Comparison of ENCODE assay signal across 1 cellular context in the genomic region with DNA sequence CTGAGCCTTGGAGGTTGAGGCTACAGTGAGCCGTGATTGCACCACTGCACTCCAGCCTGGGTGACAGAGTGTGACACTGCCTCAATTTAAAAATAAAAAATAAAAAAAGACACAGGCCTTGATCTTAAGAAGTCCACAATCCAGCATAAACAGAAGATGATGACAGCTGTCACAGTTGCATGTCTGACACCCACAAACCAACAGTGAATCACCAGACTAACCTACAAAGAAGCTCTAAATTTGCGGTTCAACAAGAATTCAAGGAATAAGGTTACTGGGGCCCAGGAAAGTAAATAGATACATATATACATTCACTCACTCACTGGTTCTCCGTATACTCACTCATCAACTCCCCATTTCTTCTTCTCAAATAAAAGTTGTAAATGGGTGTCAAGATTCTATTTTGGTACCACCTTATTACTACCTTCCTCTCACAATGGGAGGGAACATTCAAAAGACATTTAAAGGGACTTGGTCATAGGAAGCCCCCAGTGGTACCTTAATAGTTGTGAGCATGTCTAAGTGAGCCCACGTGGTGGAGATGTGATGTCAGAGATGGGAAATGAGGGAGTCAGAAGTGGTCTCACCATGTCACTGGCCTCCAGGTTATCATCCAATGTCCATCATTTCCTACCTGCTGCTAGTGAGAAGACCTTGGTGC.
TF ChIP-seq lines count a peak whose summit lies in the region.

No MANE protein-coding gene starts in this region.

TF ChIP-seq in GM23338, 12 proteins besides CTCF, POLR2A, EP300 and RAD21 (continued from another document):
- TF ChIP-seq, protein P1, sequence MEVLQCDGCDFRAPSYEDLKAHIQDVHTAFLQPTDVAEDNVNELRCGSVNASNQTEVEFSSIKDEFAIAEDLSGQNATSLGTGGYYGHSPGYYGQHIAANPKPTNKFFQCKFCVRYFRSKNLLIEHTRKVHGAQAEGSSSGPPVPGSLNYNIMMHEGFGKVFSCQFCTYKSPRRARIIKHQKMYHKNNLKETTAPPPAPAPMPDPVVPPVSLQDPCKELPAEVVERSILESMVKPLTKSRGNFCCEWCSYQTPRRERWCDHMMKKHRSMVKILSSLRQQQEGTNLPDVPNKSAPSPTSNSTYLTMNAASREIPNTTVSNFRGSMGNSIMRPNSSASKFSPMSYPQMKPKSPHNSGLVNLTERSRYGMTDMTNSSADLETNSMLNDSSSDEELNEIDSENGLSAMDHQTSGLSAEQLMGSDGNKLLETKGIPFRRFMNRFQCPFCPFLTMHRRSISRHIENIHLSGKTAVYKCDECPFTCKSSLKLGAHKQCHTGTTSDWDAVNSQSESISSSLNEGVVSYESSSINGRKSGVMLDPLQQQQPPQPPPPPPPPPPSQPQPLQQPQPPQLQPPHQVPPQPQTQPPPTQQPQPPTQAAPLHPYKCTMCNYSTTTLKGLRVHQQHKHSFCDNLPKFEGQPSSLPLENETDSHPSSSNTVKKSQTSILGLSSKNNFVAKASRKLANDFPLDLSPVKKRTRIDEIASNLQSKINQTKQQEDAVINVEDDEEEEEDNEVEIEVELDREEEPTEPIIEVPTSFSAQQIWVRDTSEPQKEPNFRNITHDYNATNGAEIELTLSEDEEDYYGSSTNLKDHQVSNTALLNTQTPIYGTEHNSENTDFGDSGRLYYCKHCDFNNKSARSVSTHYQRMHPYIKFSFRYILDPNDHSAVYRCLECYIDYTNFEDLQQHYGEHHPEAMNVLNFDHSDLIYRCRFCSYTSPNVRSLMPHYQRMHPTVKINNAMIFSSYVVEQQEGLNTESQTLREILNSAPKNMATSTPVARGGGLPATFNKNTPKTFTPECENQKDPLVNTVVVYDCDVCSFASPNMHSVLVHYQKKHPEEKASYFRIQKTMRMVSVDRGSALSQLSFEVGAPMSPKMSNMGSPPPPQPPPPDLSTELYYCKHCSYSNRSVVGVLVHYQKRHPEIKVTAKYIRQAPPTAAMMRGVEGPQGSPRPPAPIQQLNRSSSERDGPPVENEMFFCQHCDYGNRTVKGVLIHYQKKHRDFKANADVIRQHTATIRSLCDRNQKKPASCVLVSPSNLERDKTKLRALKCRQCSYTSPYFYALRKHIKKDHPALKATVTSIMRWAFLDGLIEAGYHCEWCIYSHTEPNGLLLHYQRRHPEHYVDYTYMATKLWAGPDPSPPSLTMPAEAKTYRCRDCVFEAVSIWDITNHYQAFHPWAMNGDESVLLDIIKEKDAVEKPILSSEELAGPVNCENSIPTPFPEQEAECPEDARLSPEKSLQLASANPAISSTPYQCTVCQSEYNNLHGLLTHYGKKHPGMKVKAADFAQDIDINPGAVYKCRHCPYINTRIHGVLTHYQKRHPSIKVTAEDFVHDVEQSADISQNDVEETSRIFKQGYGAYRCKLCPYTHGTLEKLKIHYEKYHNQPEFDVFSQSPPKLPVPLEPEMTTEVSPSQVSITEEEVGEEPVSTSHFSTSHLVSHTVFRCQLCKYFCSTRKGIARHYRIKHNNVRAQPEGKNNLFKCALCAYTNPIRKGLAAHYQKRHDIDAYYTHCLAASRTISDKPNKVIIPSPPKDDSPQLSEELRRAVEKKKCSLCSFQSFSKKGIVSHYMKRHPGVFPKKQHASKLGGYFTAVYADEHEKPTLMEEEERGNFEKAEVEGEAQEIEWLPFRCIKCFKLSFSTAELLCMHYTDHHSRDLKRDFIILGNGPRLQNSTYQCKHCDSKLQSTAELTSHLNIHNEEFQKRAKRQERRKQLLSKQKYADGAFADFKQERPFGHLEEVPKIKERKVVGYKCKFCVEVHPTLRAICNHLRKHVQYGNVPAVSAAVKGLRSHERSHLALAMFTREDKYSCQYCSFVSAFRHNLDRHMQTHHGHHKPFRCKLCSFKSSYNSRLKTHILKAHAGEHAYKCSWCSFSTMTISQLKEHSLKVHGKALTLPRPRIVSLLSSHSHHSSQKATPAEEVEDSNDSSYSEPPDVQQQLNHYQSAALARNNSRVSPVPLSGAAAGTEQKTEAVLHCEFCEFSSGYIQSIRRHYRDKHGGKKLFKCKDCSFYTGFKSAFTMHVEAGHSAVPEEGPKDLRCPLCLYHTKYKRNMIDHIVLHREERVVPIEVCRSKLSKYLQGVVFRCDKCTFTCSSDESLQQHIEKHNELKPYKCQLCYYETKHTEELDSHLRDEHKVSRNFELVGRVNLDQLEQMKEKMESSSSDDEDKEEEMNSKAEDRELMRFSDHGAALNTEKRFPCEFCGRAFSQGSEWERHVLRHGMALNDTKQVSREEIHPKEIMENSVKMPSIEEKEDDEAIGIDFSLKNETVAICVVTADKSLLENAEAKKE (CRISPR knock-in tag; IDR thresholded peaks at IDR 0.05) = no peak
- TF ChIP-seq NANOG (IDR thresholded peaks at IDR 0.05; ENCODE audit: borderline replicate concordance) (no peak), EZH2phosphoT487 (IDR thresholded peaks at IDR 0.05; ENCODE audit: unreplicated experiment) (no peak)
